Comparison of ENCODE assay signal across 7 cellular contexts in genomic region chr1:144102051-144102745, GRCh38.
DNase-seq lines count a peak whose midpoint lies in the region; FAIRE-seq and TF ChIP-seq lines count a peak whose summit lies in the region.
"Not testable (repeated sequence)": the region's sequence is repeated elsewhere in the genome, so short reads cannot be mapped to it uniquely, and the experiment has no call there.

No MANE protein-coding gene starts in this region.

- peak overlapping the region; percentile 66 for H2BK5ac ChIP-seq in neuronal stem cell (ENCODE audit: low read length)

- not testable (repeated sequence) for H3K9me3 Mint-ChIP-seq in activated CD4-positive, alpha-beta memory T cell treated with anti-CD3 and anti-CD28 coated beads for 36 hours

- CTCF ChIA-PET in activated CD4-positive, alpha-beta memory T cell treated with anti-CD3 and anti-CD28 coated beads for 36 hours (lab: Charles Lee): not testable (repeated sequence)

- H3K27me3 ChIP-seq in dorsolateral prefrontal cortex; neuronal stem cell (ENCODE audit: control insufficient read depth in 3 of 3, insufficient read depth in 3 of 3, low read depth in 1 of 3, low read length in 3 of 3): not testable (repeated sequence)

- H2BK15ac ChIP-seq in neuronal stem cell (ENCODE audit: low read length): not testable (repeated sequence)

- H3K9me3 ChIP-seq in kidney (ENCODE audit: control insufficient read depth in 1 of 2, low read length in 2 of 2); neuronal stem cell (replicated peaks in 1 of 2; ENCODE audit: control insufficient read depth in 2 of 2, insufficient read depth in 1 of 2, low read depth in 1 of 2, low read length in 2 of 2): not testable (repeated sequence)

- H3K36me3 Mint-ChIP-seq in activated CD4-positive, alpha-beta memory T cell treated with anti-CD3 and anti-CD28 coated beads for 36 hours: not testable (repeated sequence)

- H4K8ac ChIP-seq in neuronal stem cell (ENCODE audit: low read depth, low read length): peak overlapping the region; percentile 96

- POLR2A ChIA-PET in activated CD4-positive, alpha-beta memory T cell treated with anti-CD3 and anti-CD28 coated beads for 36 hours (lab: Charles Lee): not testable (repeated sequence)

- not testable (repeated sequence) for H4K91ac ChIP-seq in neuronal stem cell (ENCODE audit: low read depth, low read length, poor library complexity)

- not testable (repeated sequence) for H3K4me3 Mint-ChIP-seq in activated CD4-positive, alpha-beta memory T cell treated with anti-CD3 and anti-CD28 coated beads for 36 hours

- H3K4ac ChIP-seq in neuronal stem cell (ENCODE audit: low read length): not testable (repeated sequence)

- H3K4me1 ChIP-seq in kidney (ENCODE audit: control insufficient read depth in 1 of 2, insufficient read depth in 1 of 2, low read depth in 1 of 2, low read length in 2 of 2); neuronal stem cell (ENCODE audit: control insufficient read depth in 2 of 2, insufficient read depth in 1 of 2, low read depth in 1 of 2, low read length in 2 of 2): not testable (repeated sequence)

- not testable (repeated sequence) for H3K79me1 ChIP-seq in neuronal stem cell (ENCODE audit: low read depth, low read length)

- H3K23ac ChIP-seq in neuronal stem cell (ENCODE audit: low read depth, low read length, poor library complexity): peak overlapping the region; percentile 91

- not testable (repeated sequence) for H2AFZ ChIP-seq in neuronal stem cell (ENCODE audit: low read length)

- H3K27me3 Mint-ChIP-seq in activated CD4-positive, alpha-beta memory T cell treated with anti-CD3 and anti-CD28 coated beads for 36 hours: not testable (repeated sequence)

- not testable (repeated sequence) for H3K4me1 Mint-ChIP-seq in activated CD4-positive, alpha-beta memory T cell treated with anti-CD3 and anti-CD28 coated beads for 36 hours (ENCODE audit: low read depth)

- H3K9ac ChIP-seq in kidney (ENCODE audit: low read length in 2 of 2); neuronal stem cell (ENCODE audit: low read depth, low read length, poor library complexity): not testable (repeated sequence)

- not testable (repeated sequence) for H3K4me3 ChIP-seq in dorsolateral prefrontal cortex; kidney (ENCODE audit: low read length in 2 of 2); neuronal stem cell (ENCODE audit: low read length in 2 of 2)

- H3K36me3 ChIP-seq in kidney (ENCODE audit: control insufficient read depth in 1 of 2, insufficient read depth in 2 of 2, low read length in 2 of 2); neuronal stem cell (replicated peaks in 1 of 2; ENCODE audit: control insufficient read depth in 2 of 2, insufficient read depth in 2 of 2, low read length in 2 of 2): not testable (repeated sequence)

- not testable (repeated sequence) for H3K27ac ChIP-seq in dorsolateral prefrontal cortex; kidney (ENCODE audit: low read depth in 2 of 2, low read length in 2 of 2); neuronal stem cell (replicated peaks; ENCODE audit: low read length)

- FAIRE-seq in RCC 7860 (lab: Jason Lieb, UNC); kidney (lab: Jason Lieb, UNC): not testable (repeated sequence)

- H3K4me2 ChIP-seq in neuronal stem cell (ENCODE audit: insufficient read depth, low read length, poor library complexity, severe bottlenecking): not testable (repeated sequence)

- H3K27ac Mint-ChIP-seq in activated CD4-positive, alpha-beta memory T cell treated with anti-CD3 and anti-CD28 coated beads for 36 hours: not testable (repeated sequence)

- H2BK120ac ChIP-seq in neuronal stem cell (ENCODE audit: low read depth, low read length): not testable (repeated sequence)

- no CpG with 5 or more reads among the region's 3 CpGs for WGBS in neuronal stem cell (ENCODE audit: extremely low coverage in 2 of 2, insufficient read length in 2 of 2, insufficient replicate concordance in 1 of 2), 2 donors

- peak overlapping the region; percentile 91 for H3K18ac ChIP-seq in neuronal stem cell (ENCODE audit: low read length)

- H3K14ac ChIP-seq in neuronal stem cell (ENCODE audit: low read length): peak overlapping the region; percentile 98

- peak overlapping the region; percentile 92 for H2AK5ac ChIP-seq in neuronal stem cell (ENCODE audit: low read depth, low read length)

- not testable (repeated sequence) for TF ChIP-seq CTCF in dorsolateral prefrontal cortex (IDR thresholded peaks at IDR 0.05 in 54 of 56, conservative IDR thresholded peaks at IDR 0.05 in 2 of 56; ENCODE audit: low read depth in 1 of 56, partially characterized antibody in 56 of 56); kidney (IDR thresholded peaks at IDR 0.05; ENCODE audit: borderline replicate concordance, extremely low read depth, insufficient read depth)

- DNase-seq in RCC 7860 (ENCODE audit: low spot score) (peak; percentile 2), activated gamma-delta T cell treated with Interleukin-2 at 50 U/mL for 16 hours (peak; percentile 20), dorsolateral prefrontal cortex (peak; percentile 2 to 64 (median 40)), kidney (peak; percentile 91)
- DNase-seq in activated CD4-positive, alpha-beta memory T cell treated with anti-CD3 and anti-CD28 coated beads for 36 hours: peak; percentile 13
- DNase-seq in neuronal stem cell (ENCODE audit: low spot score): not testable (repeated sequence)
- DNase-seq in stimulated activated CD4-positive, alpha-beta T cell treated with anti-CD3 and anti-CD28 coated beads, Interleukin-4, amount 100 ng/mL, for 24 hours: peak; percentile 12

- intact Hi-C loops in activated CD4-positive, alpha-beta memory T cell treated with anti-CD3 and anti-CD28 coated beads for 36 hours (cut with micrococcal nuclease); dorsolateral prefrontal cortex (cut with DNase I); kidney (cut with DNase I): not testable (repeated sequence)

- not testable (repeated sequence) for H2BK12ac ChIP-seq in neuronal stem cell (ENCODE audit: low read length)
